Comparison of ENCODE assay signal across 17 cellular contexts in the genomic region with DNA sequence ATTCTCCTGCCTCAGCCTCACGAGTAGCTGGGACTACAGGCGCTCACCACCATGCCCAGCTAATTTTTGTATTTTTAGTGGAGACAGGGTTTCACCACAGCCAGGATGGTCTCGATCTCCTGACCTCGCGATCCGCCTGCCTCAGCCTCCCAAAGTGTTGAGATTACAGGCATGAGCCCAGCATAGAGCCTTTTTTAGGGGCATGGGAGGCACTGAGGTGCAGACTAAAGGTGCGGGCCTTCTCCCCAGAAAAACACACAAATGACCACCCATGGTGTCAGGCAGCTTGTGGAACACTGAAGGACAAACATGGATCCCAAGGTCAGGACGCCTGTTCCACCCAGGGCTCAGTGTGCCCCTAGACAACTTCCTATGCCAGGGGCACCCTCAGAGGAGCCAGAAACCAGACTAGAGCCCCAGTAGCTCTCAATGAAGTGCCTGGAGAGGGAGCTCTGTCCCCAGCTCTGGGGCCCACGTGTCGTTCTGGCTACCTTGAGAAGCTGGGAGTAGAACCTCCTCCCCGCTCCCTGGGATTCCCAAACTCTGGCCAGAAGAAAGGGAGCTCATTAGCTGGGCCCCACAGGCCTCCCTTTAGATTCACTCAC. TPM values are rescaled to one million over a fixed set of nuclear protein-coding genes. Genes with fewer than 3 reads are reported as not detected.
A peak's percentile ranks its signal among the peaks of the same experiment; 100 is the strongest.
DNase-seq lines count a peak whose midpoint lies in the region; ATAC-seq and TF ChIP-seq lines count a peak whose summit lies in the region.
"Had no signal": no experiment of that assay in that cellular context is flagged by ENCODE, and none has a peak within 500 bp of the region (broad histone marks: within the 10 kb centered on the region; RNA-seq: fewer than 3 reads in every experiment).

No MANE protein-coding gene starts in this region.

- no peak overlapping the region for H4K91ac ChIP-seq in mesenchymal stem cell (ENCODE audit: low read length)

- no peak overlapping the region for H2AK5ac ChIP-seq in mesenchymal stem cell (ENCODE audit: low read length, severe bottlenecking)

- no peak overlapping the region for H3K4me2 ChIP-seq in mesenchymal stem cell (ENCODE audit: low read length, poor library complexity, severe bottlenecking)
- no peak overlapping the region for H3K4me2 ChIP-seq in PC-9

- peaks cover 3% of the 10 kb centered on the region for H3K9me3 Mint-ChIP-seq in CD8-positive, alpha-beta T cell

- BruUV-seq in PC-9 (replicated peaks; lab: Mats Ljungman, UMichigan) = no TSS peak

- H3K4me3 Mint-ChIP-seq in CD8-positive, alpha-beta T cell = peak overlapping the region; percentile 81

- H3K36me3 Mint-ChIP-seq in CD8-positive, alpha-beta T cell = no peaks in the 10 kb centered on the region

- H3K79me2 ChIP-seq in PC-9 (ENCODE audit: low read depth) = no peaks in the 10 kb centered on the region

- no peak overlapping the region for H3K18ac ChIP-seq in mesenchymal stem cell (ENCODE audit: low read depth in 1 of 2, low read length in 2 of 2)

- H3K27me3 ChIP-seq in CD8-positive, alpha-beta T cell (ENCODE audit: insufficient read depth, low read length) = no peaks in the 10 kb centered on the region
- no peaks in the 10 kb centered on the region; the same call in 1 of the 2 replicates for H3K27me3 ChIP-seq in H7 (ENCODE audit: control insufficient read depth, insufficient read depth, low read length)
- peaks cover 35 to 41% of the 10 kb centered on the region in 2 experiments for H3K27me3 ChIP-seq in mesenchymal stem cell (ENCODE audit: control insufficient read depth in 1 of 2, insufficient read depth in 1 of 2, low read length in 2 of 2)
- H3K27me3 ChIP-seq in PC-9 (ENCODE audit: insufficient read depth, low read depth) = peaks cover 5% of the 10 kb centered on the region; the same call in 1 of the 2 replicates
- H3K27me3 ChIP-seq: BE2C, pancreas, SJCRH30, vagina had no signal

- CTCF ChIA-PET in CD8-positive, alpha-beta T cell (lab: Charles Lee) = interaction anchor here (1.0 to 2.3 kb wide), 18 partner anchors 10 to 194 kb away, joined by 3 to 16 read pairs (median 4); no protein-coding TSS in a partner anchor
- CTCF ChIA-PET in PC-9 (lab: Charles Lee) = no interaction called here

- H2BK15ac ChIP-seq in mesenchymal stem cell (ENCODE audit: low read depth, poor library complexity, severe bottlenecking) = no peak overlapping the region

- intact Hi-C loops in CD8-positive, alpha-beta T cell (cut with DNase I, micrococcal nuclease) = loop anchor here (5.0 to 10.0 kb wide), 4 partner anchors 36 to 106 kb away; no protein-coding TSS in a partner anchor
- intact Hi-C loops in PC-9 (cut with micrococcal nuclease; ENCODE audit: unreplicated experiment) = no loop called here

- no peak overlapping the region for H2AFZ ChIP-seq in mesenchymal stem cell (ENCODE audit: low read depth, low read length)
- no peak overlapping the region for H2AFZ ChIP-seq in PC-9

- no peaks in the 10 kb centered on the region for H3K9me3 ChIP-seq in CD8-positive, alpha-beta T cell (ENCODE audit: low read length)
- H3K9me3 ChIP-seq in mesenchymal stem cell (ENCODE audit: control insufficient read depth, low read length) (no peaks in the 10 kb centered on the region), PC-9 (ENCODE audit: insufficient read depth, low read depth) (no peaks in the 10 kb centered on the region)
- H3K9me3 ChIP-seq: BE2C, pancreas, SJCRH30, vagina had no signal

- H3K36me3 ChIP-seq in CD8-positive, alpha-beta T cell (ENCODE audit: insufficient read depth, low read length) = no peaks in the 10 kb centered on the region
- H3K36me3 ChIP-seq in H7 (replicated peaks; ENCODE audit: control insufficient read depth, insufficient read depth, low read length) (no peaks in the 10 kb centered on the region), mesenchymal stem cell (ENCODE audit: control insufficient read depth in 1 of 2, insufficient read depth in 2 of 2, low read depth in 1 of 2, low read length in 2 of 2) (no peaks in the 10 kb centered on the region), PC-9 (ENCODE audit: low read depth) (no peaks in the 10 kb centered on the region)
- H3K36me3 ChIP-seq: BE2C, pancreas, SJCRH30, vagina had no signal

- H2BK12ac ChIP-seq in mesenchymal stem cell (ENCODE audit: low read length in 2 of 2) = no peak overlapping the region

- 82% methylated on average over 11 of the region's 11 CpGs for WGBS in mesenchymal stem cell

- no peaks in the 10 kb centered on the region for H3K27me3 Mint-ChIP-seq in CD8-positive, alpha-beta T cell (ENCODE audit: low read depth)

- H4K8ac ChIP-seq in mesenchymal stem cell (ENCODE audit: low read length) = no peak overlapping the region

- no peaks in the 10 kb centered on the region for H3F3A ChIP-seq in PC-9 (ENCODE audit: insufficient read depth, low read depth)

- peak overlapping the region; percentile 97 for H3K27ac Mint-ChIP-seq in CD8-positive, alpha-beta T cell

- H3K4ac ChIP-seq in mesenchymal stem cell (ENCODE audit: low read depth in 1 of 2, low read length in 2 of 2) = no peak overlapping the region

- peak overlapping the region in 1 of 2 experiments; percentile 55 for H3K14ac ChIP-seq in mesenchymal stem cell (ENCODE audit: low read length in 2 of 2)

- POLR2A ChIA-PET in CD8-positive, alpha-beta T cell (lab: Charles Lee) = interaction anchor here (0.8 to 3.8 kb wide), 14 partner anchors 10 to 169 kb away, joined by 3 to 30 read pairs (median 4); a partner anchor contains a TSS
- POLR2A ChIA-PET in PC-9 (lab: Charles Lee; ENCODE audit: unreplicated experiment) = interaction anchor here (0.6 kb wide), 2 partner anchors 168 to 1294 kb away, joined by 5 to 6 read pairs; no protein-coding TSS in a partner anchor

- no peak overlapping the region for H3K23ac ChIP-seq in mesenchymal stem cell (ENCODE audit: low read length in 2 of 2)

- ATAC-seq in CD8-positive, alpha-beta T cell = no peak
- ATAC-seq: pancreas had no signal

- H3K9ac ChIP-seq in mesenchymal stem cell (ENCODE audit: low read length) = no peak overlapping the region

- H3K4me1 Mint-ChIP-seq in CD8-positive, alpha-beta T cell (ENCODE audit: low read depth) = peaks cover 77% of the 10 kb centered on the region

- DNase-seq in CD8-positive, alpha-beta T cell = no peak
- DNase-seq in H7 = peak; percentile 61
- DNase-seq in activated T-cell treated with anti-CD3 and anti-CD28 coated beads, Interleukin-2, amount 50 U/mL, for 48 hours = peak; percentile 49
- DNase-seq in mesenchymal stem cell = no peak
- no peak for DNase-seq in PC-9
- DNase-seq in SIG-M5 treated with dmso at 0.1 percent for 504 hours (lab: John Stamatoyannopoulos, UW; ENCODE audit: unreplicated experiment) = no peak
- DNase-seq in NCI-H345 treated with DMSO at 0.1 percent for 48 hours (lab: John Stamatoyannopoulos, UW; ENCODE audit: unreplicated experiment) = no peak
- DNase-seq: BE2C, DMS79 treated with DMSO at 0.1 percent for 48 hours, KG1, NCI-H1105 treated with DMSO at 0.1 percent for 48 hours, pancreas, SJCRH30 had no signal

- peak overlapping the region; percentile 21 for H3K4me3 ChIP-seq in CD8-positive, alpha-beta T cell (ENCODE audit: low read depth, low read length)
- H3K4me3 ChIP-seq in H7 (ENCODE audit: insufficient read depth, low read depth, low read length) (no peak overlapping the region), mesenchymal stem cell (ENCODE audit: insufficient read depth in 1 of 2, low read depth in 1 of 2, low read length in 2 of 2) (no peak overlapping the region), PC-9 (no peak overlapping the region)
- H3K4me3 ChIP-seq: pancreas, SJCRH30, skin epidermis, vagina had no signal

- H4K20me1 ChIP-seq in PC-9 (ENCODE audit: insufficient read depth) = no peaks in the 10 kb centered on the region

- H3K79me1 ChIP-seq in mesenchymal stem cell (replicated peaks; ENCODE audit: low read length, poor library complexity, severe bottlenecking) = no peaks in the 10 kb centered on the region

- H3K27ac ChIP-seq in CD8-positive, alpha-beta T cell (ENCODE audit: low read depth, low read length) = peak overlapping the region; percentile 0
- H3K27ac ChIP-seq in mesenchymal stem cell (ENCODE audit: low read length, poor library complexity, severe bottlenecking) (no peak overlapping the region), PC-9 (no peak overlapping the region)
- H3K27ac ChIP-seq: pancreas, SJCRH30, vagina had no signal

- H3K9me2 ChIP-seq in PC-9 (ENCODE audit: insufficient read depth) = no peaks in the 10 kb centered on the region

- peaks cover 75% of the 10 kb centered on the region for H3K4me1 ChIP-seq in CD8-positive, alpha-beta T cell (ENCODE audit: insufficient read depth, low read length)
- no peaks in the 10 kb centered on the region for H3K4me1 ChIP-seq in mesenchymal stem cell (ENCODE audit: control insufficient read depth, insufficient read depth, low read depth, low read length)
- peaks cover 3% of the 10 kb centered on the region; the same call in 1 of the 2 replicates for H3K4me1 ChIP-seq in PC-9 (replicated peaks; ENCODE audit: insufficient read depth)
- H3K4me1 ChIP-seq: BE2C, pancreas, SJCRH30, vagina had no signal

- H2BK120ac ChIP-seq in mesenchymal stem cell (ENCODE audit: low read depth, low read length) = no peak overlapping the region

- TF ChIP-seq CTCF in CD8-positive, alpha-beta T cell (IDR thresholded peaks at IDR 0.05) = no peak
- TF ChIP-seq CTCF in PC-9 (conservative IDR thresholded peaks at IDR 0.05) = no peak

- H2BK5ac ChIP-seq in mesenchymal stem cell (ENCODE audit: low read depth, low read length, poor library complexity, severe bottlenecking) = peak overlapping the region; percentile 69

RNA-seq across cellular contexts. Expression of a gene that starts 21.2 kb away (rescaled TPM):
- total RNA-seq in CD8-positive, alpha-beta T cell = 100 to 1,000 TPM; 318 to 324 TPM
- total RNA-seq in H7 (2014; rRNA removed; shearing (Covaris generic)) = not detected in 2 replicates
- not detected for polyA plus RNA-seq in mesenchymal stem cell (2013, experiment 1 of 2)
- not detected for polyA plus RNA-seq in mesenchymal stem cell (2013, experiment 2 of 2)
- total RNA-seq in PC-9 (2021) = not detected in 2 replicates
- total RNA-seq: dermis microvascular lymphatic vessel endothelial cell, kidney epithelial cell had no signal

Comparison
In these comparisons a context has a peak if more than half of its experiments do, and no peak if none do; other contexts are left out.
1. DNase-seq: peak in H7 (single experiment) and activated T-cell treated with anti-CD3 and anti-CD28 coated beads, Interleukin-2, amount 50 U/mL, for 48 hours (2 of 2); none in CD8-positive, alpha-beta T cell (0 of 7), mesenchymal stem cell (single experiment), PC-9 (0 of 2), SIG-M5 treated with dmso at 0.1 percent for 504 hours (single experiment) and NCI-H345 treated with DMSO at 0.1 percent for 48 hours (single experiment).
2. RNA of a gene that starts 21.2 kb away (total RNA-seq): 318 to 324 TPM in CD8-positive, alpha-beta T cell; not detected in H7 and not detected in PC-9; every median in the first group is over 100 times any median in the second.